Comparison of ENCODE assay signal across 8 cellular contexts in genomic region chr18:50374170-50374752, GRCh38. TPM values are rescaled to one million over a fixed set of nuclear protein-coding genes. Genes with fewer than 3 reads are reported as not detected.
DNase-seq lines count a peak whose midpoint lies in the region; ATAC-seq, FAIRE-seq and TF ChIP-seq lines count a peak whose summit lies in the region.

No MANE protein-coding gene starts in this region.

- TF ChIP-seq CTCF in esophagus squamous epithelium (IDR thresholded peaks at IDR 0.05) = no peak
- no peak for TF ChIP-seq CTCF in pancreas (IDR thresholded peaks at IDR 0.05)

- no peaks in the 10 kb centered on the region for H3K27me3 ChIP-seq in SJCRH30
- H3K27me3 ChIP-seq in esophagus squamous epithelium = peaks cover 0 to 12% (median 2%) of the 10 kb centered on the region in 4 donors
- no peaks in the 10 kb centered on the region for H3K27me3 ChIP-seq in pancreas

- ATAC-seq in pancreas = peak; percentile 10 to 31 (median 22)

- H3K4me3 ChIP-seq in SJCRH30 (peak overlapping the region; percentile 88), esophagus squamous epithelium (peak overlapping the region; percentile 47 to 66 (median 58)), pancreas (peak overlapping the region in 2 of 4 donors; percentile 25 to 58)

- intact Hi-C loops in esophagus squamous epithelium (cut with DNase I) = no loop called here
- intact Hi-C loops in pancreas (cut with DNase I) = no loop called here

- H3K4me1 ChIP-seq in SJCRH30 = peaks cover 5% of the 10 kb centered on the region; the same call in 1 of the 2 replicates
- peaks cover 5 to 25% (median 9%) of the 10 kb centered on the region in 3 donors for H3K4me1 ChIP-seq in esophagus squamous epithelium
- peaks cover 5 to 16% (median 8%) of the 10 kb centered on the region in 3 donors for H3K4me1 ChIP-seq in pancreas

- WGBS in esophagus squamous epithelium, 2 donors = 64 to 72% methylated on average over 8 of the region's 8 CpGs
- 14 to 20% methylated on average over 8 of the region's 8 CpGs for WGBS in pancreas, 2 donors

- FAIRE-seq in pancreas (lab: Jason Lieb, UNC) = no peak

- H3K9me3 ChIP-seq in SJCRH30 (replicated peaks) (no peaks in the 10 kb centered on the region; the same call in 1 of the 2 replicates), esophagus squamous epithelium (peaks cover 0 to 12% (median 9%) of the 10 kb centered on the region in 3 donors), pancreas (no peaks in the 10 kb centered on the region)

- H3K27ac ChIP-seq in SJCRH30 = peak overlapping the region; percentile 83; the same call in 1 of the 2 replicates
- H3K27ac ChIP-seq in esophagus squamous epithelium = peak overlapping the region; percentile 75 to 85 (median 81)
- peak overlapping the region; percentile 66 to 93 (median 82) for H3K27ac ChIP-seq in pancreas

- H3K36me3 ChIP-seq in SJCRH30 = peaks cover 19% of the 10 kb centered on the region
- H3K36me3 ChIP-seq in esophagus squamous epithelium = no peaks in the 10 kb centered on the region
- no peaks in the 10 kb centered on the region for H3K36me3 ChIP-seq in pancreas

- DNase-seq in DMS53 (lab: John Stamatoyannopoulos, UW) (peak; percentile 69), SJCRH30 (no peak), esophagus squamous epithelium (lab: John Stamatoyannopoulos, UW) (no peak), pancreas (no peak), amniotic stem cell (lab: John Stamatoyannopoulos, UW) (no peak), NK-92 (lab: John Stamatoyannopoulos, UW; ENCODE audit: unreplicated experiment) (no peak), NCI-H524 (lab: John Stamatoyannopoulos, UW) (no peak), HT-29 (ENCODE audit: low spot score) (no peak)

- no peak for TF ChIP-seq POLR2A in esophagus squamous epithelium (IDR thresholded peaks at IDR 0.05)

RNA-seq across cellular contexts. Expression of gene SKA1, which starts 0.6 kb away (rescaled TPM):
- total RNA-seq in SJCRH30 (2014; rRNA removed; shearing (Covaris generic)) = 41.1 and 49.9 TPM in 2 replicates
- total RNA-seq in esophagus squamous epithelium (10 to 100 TPM in 1 of 4 donors, 1 to 10 TPM in 3; 1.5 to 11.2 (median 3.8) TPM), pancreas (under 1 TPM; 0.28 to 0.86 (median 0.44) TPM)
- under 1 TPM; 0.05 to 0.15 TPM for polyA plus RNA-seq in pancreas
- 7.7 and 9.4 TPM in 2 replicates for total RNA-seq in HT-29 (2014; rRNA removed; shearing (Covaris generic))
